In genomic region chr13:63425131-63425530, GRCh38 we compare ENCODE assay signal across 23 cellular contexts.
"Had no signal": no experiment of that assay in that cellular context is flagged by ENCODE, and none has a peak within 500 bp of the region (broad histone marks: within the 10 kb centered on the region; RNA-seq: fewer than 3 reads in every experiment).

No MANE protein-coding gene starts in this region.

- H3K36me3 Mint-ChIP-seq: immature natural killer cell had no signal

- DNase-seq: activated CD4-positive, CD25-positive, alpha-beta regulatory T cell treated with anti-CD3 and anti-CD28 coated beads, Interleukin-2, amount 50 U/mL, for 72 hours; activated naive CD4-positive, alpha-beta T cell treated with anti-CD3 and anti-CD28 coated beads for 36 hours; activated naive CD8-positive, alpha-beta T cell treated with anti-CD3 and anti-CD28 coated beads, Interleukin-2, amount 50 U/mL, for 24 hours; activated T-cell treated with anti-CD3 and anti-CD28 coated beads for 4 hours; body of pancreas; central memory CD4-positive, alpha-beta T cell; esophagus squamous epithelium; foreskin melanocyte; head of caudate nucleus; immature natural killer cell; left colon; natural killer cell; right cardiac atrium; stimulated activated CD4-positive, alpha-beta T cell treated with anti-CD3 and anti-CD28 coated beads, Interleukin-15, amount 100 ng/mL, for 24 hours; stimulated activated CD4-positive, alpha-beta T cell treated with anti-CD3 and anti-CD28 coated beads, Interleukin-4, amount 100 ng/mL, for 1 hour; stimulated activated CD8-positive, alpha-beta memory T cell treated with anti-CD3 and anti-CD28 coated beads, Interleukin-4, amount 100 ng/mL, for 48 hours; stimulated activated naive CD4-positive, alpha-beta T cell treated with Interleukin-2 at 50 U/mL for 16 hours; substantia nigra; transverse colon had no signal

- H3K27ac ChIP-seq: body of pancreas, coronary artery, esophagus squamous epithelium, neutrophil, skin epidermis, transverse colon had no signal

- H3K4me3 Mint-ChIP-seq: activated naive CD4-positive, alpha-beta T cell treated with anti-CD3 and anti-CD28 coated beads for 36 hours; activated naive CD8-positive, alpha-beta T cell treated with anti-CD3 and anti-CD28 coated beads, Interleukin-2, amount 50 U/mL, for 24 hours; immature natural killer cell; natural killer cell had no signal

- H3K4me1 ChIP-seq: body of pancreas, esophagus squamous epithelium, transverse colon had no signal

- H3K36me3 ChIP-seq: esophagus squamous epithelium, neutrophil, transverse colon had no signal

- H3K27me3 ChIP-seq: body of pancreas, esophagus squamous epithelium, neutrophil, transverse colon had no signal

- H3K27me3 Mint-ChIP-seq: activated naive CD8-positive, alpha-beta T cell treated with anti-CD3 and anti-CD28 coated beads, Interleukin-2, amount 50 U/mL, for 24 hours had no signal

- ATAC-seq: activated naive CD8-positive, alpha-beta T cell treated with anti-CD3 and anti-CD28 coated beads, Interleukin-2, amount 50 U/mL, for 24 hours; body of pancreas; left colon; natural killer cell; right cardiac atrium had no signal

- H3K4me3 ChIP-seq: body of pancreas, coronary artery, esophagus squamous epithelium, skin epidermis, transverse colon had no signal

- H3K9me3 ChIP-seq: body of pancreas, esophagus squamous epithelium, neutrophil, transverse colon had no signal

- H3K27ac Mint-ChIP-seq: activated naive CD4-positive, alpha-beta T cell treated with anti-CD3 and anti-CD28 coated beads for 36 hours; activated naive CD8-positive, alpha-beta T cell treated with anti-CD3 and anti-CD28 coated beads, Interleukin-2, amount 50 U/mL, for 24 hours; activated T-helper 2 cell treated with anti-CD3 and anti-CD28 coated beads, Interferon-gamma antibody, Interleukin-2, Interleukin-4, amounts not matched to agents 10 μg/mL and 5 μg/mL and 100 μg/mL, durations not matched to agents 14 hours and 24 hours and 36 hours; immature natural killer cell; natural killer cell had no signal

- H3K4me1 Mint-ChIP-seq: activated naive CD8-positive, alpha-beta T cell treated with anti-CD3 and anti-CD28 coated beads, Interleukin-2, amount 50 U/mL, for 24 hours; immature natural killer cell; natural killer cell had no signal

- H3K9me3 Mint-ChIP-seq: activated naive CD4-positive, alpha-beta T cell treated with anti-CD3 and anti-CD28 coated beads for 36 hours had no signal
